ENCODE assay signal across 1 cellular context in the genomic region with DNA sequence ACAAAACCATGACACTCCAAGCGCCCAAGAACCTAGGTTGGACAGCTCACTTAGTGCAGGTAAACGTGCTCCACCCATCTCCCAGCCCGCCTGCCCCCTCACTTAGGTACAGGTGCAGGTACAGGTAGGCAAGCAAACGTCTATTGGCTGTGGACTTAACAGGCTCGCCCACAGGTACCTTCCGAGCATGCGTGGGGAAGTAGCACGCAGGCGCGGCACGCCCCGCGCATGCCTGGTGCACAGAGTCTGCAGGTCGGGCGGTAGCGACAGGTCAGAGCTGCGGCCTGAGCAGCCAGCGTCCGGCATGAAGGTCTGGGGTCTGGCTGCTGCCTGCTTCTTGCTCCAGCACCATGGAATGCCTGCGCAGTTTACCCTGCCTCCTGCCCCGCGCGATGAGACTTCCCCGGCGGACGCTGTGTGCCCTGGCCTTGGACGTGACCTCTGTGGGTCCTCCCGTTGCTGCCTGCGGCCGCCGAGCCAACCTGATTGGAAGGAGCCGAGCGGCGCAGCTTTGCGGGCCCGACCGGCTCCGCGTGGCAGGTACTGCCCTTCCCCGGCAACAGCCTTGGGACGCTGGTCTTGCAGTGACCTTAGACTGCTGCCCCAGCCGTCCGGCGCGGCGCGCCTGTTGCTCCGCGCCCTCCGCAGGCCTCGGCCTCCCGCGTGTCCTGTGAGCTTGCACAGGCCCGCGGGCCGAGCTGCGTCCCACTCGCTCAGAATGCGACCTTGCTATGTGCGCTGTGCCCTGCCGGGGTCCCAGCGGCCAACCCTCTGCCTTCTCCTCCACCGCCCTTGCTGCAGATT.
TF ChIP-seq lines count a peak whose summit lies in the region.

A gene with protein sequence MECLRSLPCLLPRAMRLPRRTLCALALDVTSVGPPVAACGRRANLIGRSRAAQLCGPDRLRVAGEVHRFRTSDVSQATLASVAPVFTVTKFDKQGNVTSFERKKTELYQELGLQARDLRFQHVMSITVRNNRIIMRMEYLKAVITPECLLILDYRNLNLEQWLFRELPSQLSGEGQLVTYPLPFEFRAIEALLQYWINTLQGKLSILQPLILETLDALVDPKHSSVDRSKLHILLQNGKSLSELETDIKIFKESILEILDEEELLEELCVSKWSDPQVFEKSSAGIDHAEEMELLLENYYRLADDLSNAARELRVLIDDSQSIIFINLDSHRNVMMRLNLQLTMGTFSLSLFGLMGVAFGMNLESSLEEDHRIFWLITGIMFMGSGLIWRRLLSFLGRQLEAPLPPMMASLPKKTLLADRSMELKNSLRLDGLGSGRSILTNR (plus strand): TSS at position 240 of the 804 bp plus-strand sequence. CDS start 111 bp downstream, at position 351.

TF ChIP-seq in HEK293, 187 proteins besides CTCF, POLR2A, EP300 and RAD21 (continued from another document):
- TF ChIP-seq, protein P1, sequence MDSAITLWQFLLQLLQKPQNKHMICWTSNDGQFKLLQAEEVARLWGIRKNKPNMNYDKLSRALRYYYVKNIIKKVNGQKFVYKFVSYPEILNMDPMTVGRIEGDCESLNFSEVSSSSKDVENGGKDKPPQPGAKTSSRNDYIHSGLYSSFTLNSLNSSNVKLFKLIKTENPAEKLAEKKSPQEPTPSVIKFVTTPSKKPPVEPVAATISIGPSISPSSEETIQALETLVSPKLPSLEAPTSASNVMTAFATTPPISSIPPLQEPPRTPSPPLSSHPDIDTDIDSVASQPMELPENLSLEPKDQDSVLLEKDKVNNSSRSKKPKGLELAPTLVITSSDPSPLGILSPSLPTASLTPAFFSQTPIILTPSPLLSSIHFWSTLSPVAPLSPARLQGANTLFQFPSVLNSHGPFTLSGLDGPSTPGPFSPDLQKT (IDR thresholded peaks at IDR 0.05; ENCODE audit: borderline replicate concordance, low read depth, low read length), result no peak
- TF ChIP-seq ZBTB48 (tag by site-specific recombination; IDR thresholded peaks at IDR 0.05), result peak; percentile 68; the same call in 1 of the 2 replicates
- no peak for TF ChIP-seq GLIS2 (tag by site-specific recombination; IDR thresholded peaks at IDR 0.05)
- TF ChIP-seq, protein P2, sequence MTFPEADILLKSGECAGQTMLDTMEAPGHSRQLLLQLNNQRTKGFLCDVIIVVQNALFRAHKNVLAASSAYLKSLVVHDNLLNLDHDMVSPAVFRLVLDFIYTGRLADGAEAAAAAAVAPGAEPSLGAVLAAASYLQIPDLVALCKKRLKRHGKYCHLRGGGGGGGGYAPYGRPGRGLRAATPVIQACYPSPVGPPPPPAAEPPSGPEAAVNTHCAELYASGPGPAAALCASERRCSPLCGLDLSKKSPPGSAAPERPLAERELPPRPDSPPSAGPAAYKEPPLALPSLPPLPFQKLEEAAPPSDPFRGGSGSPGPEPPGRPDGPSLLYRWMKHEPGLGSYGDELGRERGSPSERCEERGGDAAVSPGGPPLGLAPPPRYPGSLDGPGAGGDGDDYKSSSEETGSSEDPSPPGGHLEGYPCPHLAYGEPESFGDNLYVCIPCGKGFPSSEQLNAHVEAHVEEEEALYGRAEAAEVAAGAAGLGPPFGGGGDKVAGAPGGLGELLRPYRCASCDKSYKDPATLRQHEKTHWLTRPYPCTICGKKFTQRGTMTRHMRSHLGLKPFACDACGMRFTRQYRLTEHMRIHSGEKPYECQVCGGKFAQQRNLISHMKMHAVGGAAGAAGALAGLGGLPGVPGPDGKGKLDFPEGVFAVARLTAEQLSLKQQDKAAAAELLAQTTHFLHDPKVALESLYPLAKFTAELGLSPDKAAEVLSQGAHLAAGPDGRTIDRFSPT (tag by site-specific recombination; IDR thresholded peaks at IDR 0.05), result no peak
- peak; percentile 95; the same call in 1 of the 2 replicates for TF ChIP-seq BCL11B (tag by site-specific recombination; IDR thresholded peaks at IDR 0.05; ENCODE audit: low read depth)
- TF ChIP-seq ZNF670 (tag by site-specific recombination; IDR thresholded peaks at IDR 0.05; ENCODE audit: low read depth), result no peak
- TF ChIP-seq ZNF335 (tag by site-specific recombination; conservative IDR thresholded peaks at IDR 0.05), result peak; percentile 99
- no peak for TF ChIP-seq HOXD13 (CRISPR knock-in tag; IDR thresholded peaks at IDR 0.05; ENCODE audit: borderline replicate concordance)
- TF ChIP-seq ZNF112 (tag by site-specific recombination; IDR thresholded peaks at IDR 0.05), result no peak
